ENCODE assay signal across 24 cellular contexts in the genomic region with DNA sequence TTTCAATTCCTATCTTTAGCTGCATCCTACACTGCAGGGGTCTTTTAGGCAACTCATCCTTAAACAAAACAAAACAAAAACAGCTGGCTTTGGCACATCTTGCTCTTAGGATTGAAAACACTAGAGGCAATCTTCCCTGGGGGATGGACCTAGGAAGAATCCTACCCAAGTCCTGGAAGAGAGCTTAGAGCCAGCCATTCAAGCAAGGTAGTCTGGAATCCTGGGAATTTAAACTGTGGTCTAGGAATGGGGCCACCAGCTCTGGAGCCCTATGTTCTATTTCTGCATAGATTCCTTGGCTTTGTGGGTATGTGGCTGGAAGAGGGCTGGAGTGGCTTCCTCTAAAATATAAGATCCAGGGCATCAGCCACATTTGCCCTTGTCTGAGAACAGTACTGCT. TPM values are rescaled to one million over a fixed set of nuclear protein-coding genes. Genes with fewer than 3 reads are reported as not detected.
DNase-seq lines count a peak whose midpoint lies in the region; ATAC-seq and TF ChIP-seq lines count a peak whose summit lies in the region.
"Had no signal": no experiment of that assay in that cellular context is flagged by ENCODE, and none has a peak within 500 bp of the region (broad histone marks: within the 10 kb centered on the region; RNA-seq: fewer than 3 reads in every experiment).

No MANE protein-coding gene starts in this region.

- H3K4me3 ChIP-seq in neural progenitor cell (no peak overlapping the region), upper lobe of right lung (no peak overlapping the region)

- H3K36me3 Mint-ChIP-seq in WTC11 = no peaks in the 10 kb centered on the region
- H3K36me3 Mint-ChIP-seq in neural progenitor cell = no peaks in the 10 kb centered on the region
- H3K36me3 Mint-ChIP-seq: CD8-positive, alpha-beta memory T cell had no signal

- H3K27me3 Mint-ChIP-seq in WTC11 (ENCODE audit: low read depth) (no peaks in the 10 kb centered on the region), neural progenitor cell (ENCODE audit: insufficient read depth, low read depth) (peaks cover 2% of the 10 kb centered on the region)

- H3K27ac ChIP-seq in neural progenitor cell (peak overlapping the region; percentile 43), upper lobe of right lung (no peak overlapping the region)
- H3K27ac ChIP-seq: C4-2B, KMS-11 had no signal

- peak; percentile 78 for ATAC-seq in WTC11
- ATAC-seq in upper lobe of right lung = no peak
- ATAC-seq in HG03280 (IDR thresholded peaks at IDR 0.05; ENCODE audit: unreplicated experiment) = no peak
- ATAC-seq: HCT116, Panc1 had no signal

- TF ChIP-seq CTCF in WTC11 (IDR thresholded peaks at IDR 0.05) (no peak), neural progenitor cell (IDR thresholded peaks at IDR 0.05) (no peak), upper lobe of right lung (IDR thresholded peaks at IDR 0.05) (no peak)

- H3K9me3 Mint-ChIP-seq in WTC11 = peaks cover 19% of the 10 kb centered on the region
- H3K9me3 Mint-ChIP-seq in neural progenitor cell = no peaks in the 10 kb centered on the region

- no peaks in the 10 kb centered on the region for H4K20me1 ChIP-seq in neural progenitor cell (ENCODE audit: low read depth)

- H3K4me1 Mint-ChIP-seq in WTC11 (no peaks in the 10 kb centered on the region), neural progenitor cell (no peaks in the 10 kb centered on the region)
- H3K4me1 Mint-ChIP-seq: CD8-positive, alpha-beta memory T cell had no signal

- POLR2A ChIA-PET in WTC11 (lab: Charles Lee) = no interaction called here

- CTCF ChIA-PET in WTC11 (lab: Charles Lee) = no interaction called here

- H3K27me3 ChIP-seq in neural progenitor cell (no peaks in the 10 kb centered on the region), upper lobe of right lung (no peaks in the 10 kb centered on the region)

- H3K36me3 ChIP-seq in neural progenitor cell (no peaks in the 10 kb centered on the region), upper lobe of right lung (no peaks in the 10 kb centered on the region)

- peak; percentile 50 for DNase-seq in ELF-1 (ENCODE audit: low read depth, low spot score)
- DNase-seq in WTC11 (ENCODE audit: low spot score) = no peak
- peak; percentile 20 for DNase-seq in iPS DF 19.7 (ENCODE audit: low read depth, low spot score)
- peak; percentile 68 for DNase-seq in neural progenitor cell (ENCODE audit: low spot score)
- DNase-seq in upper lobe of right lung = no peak
- DNase-seq in head of caudate nucleus = no peak
- DNase-seq in NCI-H1436 (lab: John Stamatoyannopoulos, UW) = no peak
- DNase-seq: Calu3; CD8-positive, alpha-beta memory T cell; DMS153; GOT3; IMR-90; NCI-H1105; NCI-H1694; NCI-H2081; NCI-H2227 treated with DMSO at 0.1 percent for 48 hours; NCI-H510A; NK-92 treated with Interleukin-12 subunit alpha and Interleukin-12 subunit beta, amount 100 ng/mL, for 24 hours had no signal

- no peak overlapping the region for H3K4me2 ChIP-seq in neural progenitor cell
- H3K4me2 ChIP-seq: KMS-11 had no signal

- H3K27ac Mint-ChIP-seq in WTC11 (no peak overlapping the region), neural progenitor cell (no peak overlapping the region)
- H3K27ac Mint-ChIP-seq: CD8-positive, alpha-beta memory T cell had no signal

- no peaks in the 10 kb centered on the region for H3F3A ChIP-seq in neural progenitor cell (ENCODE audit: low read depth)

- intact Hi-C loops in upper lobe of right lung (cut with DNase I) = no loop called here
- intact Hi-C loops in head of caudate nucleus (cut with DNase I) = no loop called here

- no peaks in the 10 kb centered on the region for H3K9me3 ChIP-seq in neural progenitor cell (ENCODE audit: low read depth)
- H3K9me3 ChIP-seq in upper lobe of right lung = no peaks in the 10 kb centered on the region

- no peak overlapping the region for H3K9ac ChIP-seq in neural progenitor cell
- H3K9ac ChIP-seq: KMS-11 had no signal

- peaks cover 7% of the 10 kb centered on the region for H3K4me1 ChIP-seq in neural progenitor cell
- no peaks in the 10 kb centered on the region for H3K4me1 ChIP-seq in upper lobe of right lung

- no peak overlapping the region for H2AFZ ChIP-seq in neural progenitor cell (replicated peaks)

- H3K79me2 ChIP-seq in neural progenitor cell (ENCODE audit: low read depth) = no peaks in the 10 kb centered on the region

- H3K4me3 Mint-ChIP-seq in WTC11 (no peak overlapping the region), neural progenitor cell (no peak overlapping the region)
- H3K4me3 Mint-ChIP-seq: CD8-positive, alpha-beta memory T cell had no signal

TF ChIP-seq in WTC11, 78 proteins besides CTCF, POLR2A, EP300 and RAD21:
- TF ChIP-seq, protein P1, sequence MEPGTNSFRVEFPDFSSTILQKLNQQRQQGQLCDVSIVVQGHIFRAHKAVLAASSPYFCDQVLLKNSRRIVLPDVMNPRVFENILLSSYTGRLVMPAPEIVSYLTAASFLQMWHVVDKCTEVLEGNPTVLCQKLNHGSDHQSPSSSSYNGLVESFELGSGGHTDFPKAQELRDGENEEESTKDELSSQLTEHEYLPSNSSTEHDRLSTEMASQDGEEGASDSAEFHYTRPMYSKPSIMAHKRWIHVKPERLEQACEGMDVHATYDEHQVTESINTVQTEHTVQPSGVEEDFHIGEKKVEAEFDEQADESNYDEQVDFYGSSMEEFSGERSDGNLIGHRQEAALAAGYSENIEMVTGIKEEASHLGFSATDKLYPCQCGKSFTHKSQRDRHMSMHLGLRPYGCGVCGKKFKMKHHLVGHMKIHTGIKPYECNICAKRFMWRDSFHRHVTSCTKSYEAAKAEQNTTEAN (CRISPR knock-in tag; IDR thresholded peaks at IDR 0.05) = no peak
TF ChIP-seq in WTC11: peak in this region for 0.

RNA-seq across cellular contexts. Expression of a gene that starts 27.7 kb away (rescaled TPM):
- total RNA-seq in WTC11 (2021) (not detected in 3 replicates), neural progenitor cell (ENCODE audit: low replicate concordance) (not detected in 2 replicates), upper lobe of right lung (not detected)
- total RNA-seq: A172; Calu3; CD8-positive, alpha-beta memory T cell; IMR-90 had no signal

Comparison
In these comparisons a context has a peak if more than half of its experiments do, and no peak if none do; other contexts are left out.
1. DNase-seq: peak in ELF-1 (single experiment), iPS DF 19.7 (single experiment) and neural progenitor cell (single experiment); none in WTC11 (single experiment), upper lobe of right lung (single experiment), head of caudate nucleus (0 of 42) and NCI-H1436 (single experiment).